9 cellular contexts compared by ENCODE assay signal in the genomic region with DNA sequence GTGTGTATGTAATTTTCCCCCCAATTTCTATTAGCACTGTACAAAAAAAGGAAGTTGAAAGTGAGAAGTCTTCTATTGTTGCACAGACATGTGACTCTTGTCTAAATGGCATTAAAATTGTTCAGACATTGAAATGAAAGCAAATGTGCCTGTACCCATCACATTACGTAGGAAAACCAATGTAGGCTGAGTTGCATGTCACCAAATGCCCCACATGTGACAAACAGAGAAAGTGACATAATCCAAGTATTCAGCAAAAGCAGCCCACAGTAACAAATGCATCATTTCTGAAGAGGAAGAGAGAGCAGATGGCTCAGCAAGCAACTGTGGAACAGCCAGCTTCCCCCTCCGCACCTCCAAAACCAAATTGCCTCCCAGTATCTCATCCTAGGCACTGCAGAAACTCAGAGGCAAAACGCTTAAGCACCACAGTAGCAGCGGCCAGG.
DNase-seq lines count a peak whose midpoint lies in the region; ATAC-seq and TF ChIP-seq lines count a peak whose summit lies in the region.
"Had no signal": no experiment of that assay in that cellular context is flagged by ENCODE, and none has a peak within 500 bp of the region (broad histone marks: within the 10 kb centered on the region; RNA-seq: fewer than 3 reads in every experiment).

No MANE protein-coding gene starts in this region.

- H3K4me3 ChIP-seq in GM12864 (ENCODE audit: low read depth, low read length) (no peak overlapping the region), dorsolateral prefrontal cortex (no peak overlapping the region), transverse colon (no peak overlapping the region)

- DNase-seq in GM12864 (ENCODE audit: low read depth): peak; percentile 52
- DNase-seq in dorsolateral prefrontal cortex: peak in 7 of 10 donors; percentile 21 to 54 (median 43)
- no peak for DNase-seq in NCI-H2029 (lab: John Stamatoyannopoulos, UW)
- no peak for DNase-seq in transverse colon
- no peak for DNase-seq in stimulated activated CD4-positive, alpha-beta T cell treated with anti-CD3 and anti-CD28 coated beads, Interleukin-2, amount 100 ng/mL, for 24 hours
- no peak for DNase-seq in NCI-H1105 treated with DMSO at 0.1 percent for 48 hours (lab: John Stamatoyannopoulos, UW)
- DNase-seq: NCI-H2107 had no signal

- H3K27me3 ChIP-seq in dorsolateral prefrontal cortex: no peaks in the 10 kb centered on the region
- no peaks in the 10 kb centered on the region for H3K27me3 ChIP-seq in transverse colon

- no peaks in the 10 kb centered on the region for H3K4me1 ChIP-seq in transverse colon

- H3K9me3 ChIP-seq in transverse colon: no peaks in the 10 kb centered on the region

- intact Hi-C loops in dorsolateral prefrontal cortex (cut with DNase I): no loop called here
- intact Hi-C loops in transverse colon (cut with DNase I; ENCODE audit: low total_unique reads): no loop called here

- no peak for TF ChIP-seq EP300 in transverse colon (IDR thresholded peaks at IDR 0.05; ENCODE audit: low read depth)

- H3K27ac ChIP-seq in dorsolateral prefrontal cortex (peak overlapping the region in 5 of 59 donors; percentile 7 to 43 (median 31)), transverse colon (no peak overlapping the region)

- ATAC-seq in GM19467 (IDR thresholded peaks at IDR 0.05; ENCODE audit: unreplicated experiment): peak; percentile 78
- ATAC-seq in HG03342 (IDR thresholded peaks at IDR 0.05; ENCODE audit: unreplicated experiment): peak; percentile 88

- in situ Hi-C loops in transverse colon (cut with MboI; ENCODE audit: low pct_ligation_motif_present in 1 of 4, low pct_unique_long_range_greater_than_20kb in 1 of 4, low sequenced_read_pairs in 3 of 4): no loop called here

- TF ChIP-seq CTCF in GM12864 (IDR thresholded peaks at IDR 0.05; ENCODE audit: low read depth, low read length, missing control alignments): no peak
- no peak for TF ChIP-seq CTCF in dorsolateral prefrontal cortex (IDR thresholded peaks at IDR 0.05 in 54 of 56, conservative IDR thresholded peaks at IDR 0.05 in 2 of 56; ENCODE audit: low read depth in 1 of 56, partially characterized antibody in 56 of 56)
- no peak for TF ChIP-seq CTCF in transverse colon (IDR thresholded peaks at IDR 0.05)

- H3K36me3 ChIP-seq in transverse colon: no peaks in the 10 kb centered on the region

- TF ChIP-seq POLR2A in transverse colon (IDR thresholded peaks at IDR 0.05): no peak

- 65 to 75% methylated on average over 3 to 4 of the region's 4 CpGs for WGBS in transverse colon (ENCODE audit: low coverage in 1 of 2), 2 donors

Comparison
In these comparisons a context has a peak if more than half of its experiments do, and no peak if none do; other contexts are left out.
1. DNase-seq: peak in GM12864 (single experiment) and dorsolateral prefrontal cortex (7 of 10); none in NCI-H2029 (single experiment), transverse colon (single experiment), stimulated activated CD4-positive, alpha-beta T cell treated with anti-CD3 and anti-CD28 coated beads, Interleukin-2, amount 100 ng/mL, for 24 hours (0 of 2) and NCI-H1105 treated with DMSO at 0.1 percent for 48 hours (single experiment).